In genomic region chr13:109877809-109878208, GRCh38 we compare ENCODE assay signal across 24 cellular contexts.
"Had no signal": no experiment of that assay in that cellular context is flagged by ENCODE, and none has a peak within 500 bp of the region (broad histone marks: within the 10 kb centered on the region; RNA-seq: fewer than 3 reads in every experiment).

No MANE protein-coding gene starts in this region.

- H3K36me3 ChIP-seq: colonic mucosa, esophagus squamous epithelium, gastrocnemius medialis, gastroesophageal sphincter, heart left ventricle, heart right ventricle had no signal

- H3K4me3 ChIP-seq: colonic mucosa, coronary artery, dorsolateral prefrontal cortex, esophagus squamous epithelium, gastrocnemius medialis, gastroesophageal sphincter, heart left ventricle, heart right ventricle had no signal

- H3K27ac Mint-ChIP-seq: dendritic cell treated with granulocyte-macrophage colony-stimulating factor and Interleukin-4, amounts not matched to agents 40 ng/mL and 50 ng/mL, for 4 days; effector memory CD8-positive, alpha-beta T cell; endodermal cell had no signal

- H3K4me1 ChIP-seq: colonic mucosa, esophagus squamous epithelium had no signal

- H3K9me3 ChIP-seq: colonic mucosa, esophagus squamous epithelium, gastrocnemius medialis, gastroesophageal sphincter, heart left ventricle, heart right ventricle had no signal

- H3K27ac ChIP-seq: colonic mucosa, coronary artery, dorsolateral prefrontal cortex, epithelial cell of prostate, esophagus squamous epithelium, foreskin keratinocyte, gastrocnemius medialis, gastroesophageal sphincter, heart left ventricle, heart right ventricle had no signal

- H3K9me3 Mint-ChIP-seq: dendritic cell treated with granulocyte-macrophage colony-stimulating factor and Interleukin-4, amounts not matched to agents 40 ng/mL and 50 ng/mL, for 4 days; endodermal cell had no signal

- H3K4me3 Mint-ChIP-seq: dendritic cell treated with granulocyte-macrophage colony-stimulating factor and Interleukin-4, amounts not matched to agents 40 ng/mL and 50 ng/mL, for 4 days; effector memory CD8-positive, alpha-beta T cell; endodermal cell had no signal

- DNase-seq: colonic mucosa; cortex of kidney; dermis blood vessel endothelial cell; dorsolateral prefrontal cortex; effector CD4-positive, alpha-beta T cell; effector CD8-positive, alpha-beta T cell; effector memory CD4-positive, alpha-beta T cell; effector memory CD8-positive, alpha-beta T cell; endodermal cell; erythroblast; esophagus squamous epithelium; foreskin fibroblast; foreskin keratinocyte; foreskin melanocyte; gastrocnemius medialis; glutamatergic neuron; head of caudate nucleus; heart left ventricle; heart right ventricle had no signal

- H3K27me3 Mint-ChIP-seq: dendritic cell treated with granulocyte-macrophage colony-stimulating factor and Interleukin-4, amounts not matched to agents 40 ng/mL and 50 ng/mL, for 4 days had no signal

- ATAC-seq: effector memory CD8-positive, alpha-beta T cell; esophagus mucosa; foreskin keratinocyte; gastrocnemius medialis; gastroesophageal sphincter; heart left ventricle; heart right ventricle had no signal

- H3K27me3 ChIP-seq: colonic mucosa, gastrocnemius medialis, gastroesophageal sphincter, heart left ventricle, heart right ventricle had no signal
